Comparison of ENCODE assay signal across 12 cellular contexts in genomic region chr16:21631952-21632575, GRCh38. TPM values are rescaled to one million over a fixed set of nuclear protein-coding genes. Genes with fewer than 3 reads are reported as not detected.
A peak's percentile ranks its signal among the peaks of the same experiment; 100 is the strongest.
DNase-seq lines count a peak whose midpoint lies in the region; ATAC-seq and TF ChIP-seq lines count a peak whose summit lies in the region.
"Not testable (repeated sequence)": the region's sequence is repeated elsewhere in the genome, so short reads cannot be mapped to it uniquely, and the experiment has no call there.
"Had no signal": no experiment of that assay in that cellular context is flagged by ENCODE, and none has a peak within 500 bp of the region (broad histone marks: within the 10 kb centered on the region; RNA-seq: fewer than 3 reads in every experiment).

No MANE protein-coding gene starts in this region.

- not testable (repeated sequence) for H4K5ac ChIP-seq in mesendoderm (ENCODE audit: low read length)

- POLR2A ChIA-PET in CD8-positive, alpha-beta T cell (lab: Charles Lee); PC-9 (lab: Charles Lee; ENCODE audit: unreplicated experiment): not testable (repeated sequence)

- H3K9ac ChIP-seq in endodermal cell (ENCODE audit: extremely low read depth, low read length, poor library complexity, severe bottlenecking); mesendoderm (ENCODE audit: low read length): not testable (repeated sequence)

- not testable (repeated sequence) for H3K27me3 Mint-ChIP-seq in CD8-positive, alpha-beta T cell (ENCODE audit: low read depth); activated T-helper 17 cell treated with anti-CD3 and anti-CD28 coated beads, Interleukin-2, amount 50 U/mL, for 72 hours; endodermal cell (ENCODE audit: insufficient read depth); stimulated activated naive B cell treated with anti-CD40 and anti-IgM and Interleukin-4, amounts not matched to agents 10 μg/mL and 1 μg/mL and 100 μg/mL, for 72 hours

- H3K9me2 ChIP-seq in PC-9 (ENCODE audit: insufficient read depth), result not testable (repeated sequence)

- not testable (repeated sequence) for BruUV-seq in PC-9 (replicated peaks; lab: Mats Ljungman, UMichigan)

- H4K20me1 ChIP-seq in PC-9 (ENCODE audit: insufficient read depth), result not testable (repeated sequence)

- H3K4ac ChIP-seq in mesendoderm (ENCODE audit: low read depth, low read length), result not testable (repeated sequence)

- CTCF ChIA-PET in CD8-positive, alpha-beta T cell (lab: Charles Lee); PC-9 (lab: Charles Lee): not testable (repeated sequence)

- DNase-seq in CD8-positive, alpha-beta T cell; PC-9; adrenal gland; endodermal cell; mesendoderm; stimulated activated naive B cell treated with anti-CD40 and anti-IgM and Interleukin-4, amounts not matched to agents 10 μg/mL and 1 μg/mL and 100 μg/mL, for 72 hours: not testable (repeated sequence)

- H3K23ac ChIP-seq in mesendoderm (ENCODE audit: low read length), result not testable (repeated sequence)

- not testable (repeated sequence) for H3K4me3 ChIP-seq in CD8-positive, alpha-beta T cell (ENCODE audit: low read depth, low read length); PC-9; adrenal gland; mesendoderm (ENCODE audit: low read length)
- H3K4me3 ChIP-seq in endodermal cell (ENCODE audit: low read length), result peak overlapping the region; percentile 53

- peak overlapping the region; percentile 57 for H3K4me2 ChIP-seq in PC-9
- not testable (repeated sequence) for H3K4me2 ChIP-seq in mesendoderm (ENCODE audit: low read length)

- H3K18ac ChIP-seq in mesendoderm (ENCODE audit: low read length), result not testable (repeated sequence)

- H3K79me1 ChIP-seq in mesendoderm (ENCODE audit: low read length), result not testable (repeated sequence)

- not testable (repeated sequence) for H3K9me3 Mint-ChIP-seq in CD8-positive, alpha-beta T cell; activated T-helper 17 cell treated with anti-CD3 and anti-CD28 coated beads, Interleukin-2, amount 50 U/mL, for 72 hours; stimulated activated naive B cell treated with anti-CD40 and anti-IgM and Interleukin-4, amounts not matched to agents 10 μg/mL and 1 μg/mL and 100 μg/mL, for 72 hours
- peaks cover 34% of the 10 kb centered on the region for H3K9me3 Mint-ChIP-seq in endodermal cell

- ATAC-seq in CD8-positive, alpha-beta T cell; activated T-helper 17 cell treated with anti-CD3 and anti-CD28 coated beads, Interleukin-2, amount 50 U/mL, for 72 hours (replicated peaks); stimulated activated naive B cell treated with anti-CD40 and anti-IgM and Interleukin-4, amounts not matched to agents 10 μg/mL and 1 μg/mL and 100 μg/mL, for 72 hours (replicated peaks): not testable (repeated sequence)

- peaks cover 67% of the 10 kb centered on the region for H3K79me2 ChIP-seq in PC-9 (ENCODE audit: low read depth)
- not testable (repeated sequence) for H3K79me2 ChIP-seq in mesendoderm (ENCODE audit: control insufficient read depth, insufficient read depth, low read length)

- H3K36me3 Mint-ChIP-seq in CD8-positive, alpha-beta T cell, result peaks cover 58% of the 10 kb centered on the region
- peaks cover 54% of the 10 kb centered on the region for H3K36me3 Mint-ChIP-seq in activated T-helper 17 cell treated with anti-CD3 and anti-CD28 coated beads, Interleukin-2, amount 50 U/mL, for 72 hours (ENCODE audit: low read depth)
- H3K36me3 Mint-ChIP-seq in endodermal cell (ENCODE audit: low read depth), result peaks cover 69% of the 10 kb centered on the region
- peaks cover 34 to 48% of the 10 kb centered on the region in 2 donors for H3K36me3 Mint-ChIP-seq in stimulated activated naive B cell treated with anti-CD40 and anti-IgM and Interleukin-4, amounts not matched to agents 10 μg/mL and 1 μg/mL and 100 μg/mL, for 72 hours

- not testable (repeated sequence) for H4K8ac ChIP-seq in mesendoderm (ENCODE audit: low read depth, low read length)

- H3K9me3 ChIP-seq in CD8-positive, alpha-beta T cell (ENCODE audit: low read length); PC-9 (ENCODE audit: insufficient read depth, low read depth); adrenal gland (replicated peaks in 1 of 3): not testable (repeated sequence)
- H3K9me3 ChIP-seq in endodermal cell (ENCODE audit: control insufficient read depth, low read length), result peaks cover 32% of the 10 kb centered on the region

- H3K27me3 ChIP-seq in CD8-positive, alpha-beta T cell (ENCODE audit: insufficient read depth, low read length); PC-9 (ENCODE audit: insufficient read depth, low read depth); adrenal gland; endodermal cell (ENCODE audit: control insufficient read depth, insufficient read depth, low read length, poor library complexity, severe bottlenecking); mesendoderm (ENCODE audit: insufficient read depth, low read length, poor library complexity): not testable (repeated sequence)

- not testable (repeated sequence) for H2AK5ac ChIP-seq in mesendoderm (ENCODE audit: low read length)

- peaks cover 10% of the 10 kb centered on the region for H3K4me1 Mint-ChIP-seq in CD8-positive, alpha-beta T cell (ENCODE audit: low read depth)
- peaks cover 22% of the 10 kb centered on the region for H3K4me1 Mint-ChIP-seq in activated T-helper 17 cell treated with anti-CD3 and anti-CD28 coated beads, Interleukin-2, amount 50 U/mL, for 72 hours
- H3K4me1 Mint-ChIP-seq in endodermal cell, result peaks cover 43% of the 10 kb centered on the region
- not testable (repeated sequence) for H3K4me1 Mint-ChIP-seq in stimulated activated naive B cell treated with anti-CD40 and anti-IgM and Interleukin-4, amounts not matched to agents 10 μg/mL and 1 μg/mL and 100 μg/mL, for 72 hours

- H3K56ac ChIP-seq in mesendoderm (ENCODE audit: low read length), result peak overlapping the region; percentile 56

- peak overlapping the region; percentile 55 for H2BK5ac ChIP-seq in mesendoderm (ENCODE audit: low read length)

- not testable (repeated sequence) for H2BK120ac ChIP-seq in mesendoderm (ENCODE audit: low read depth, low read length)

- H3K27ac ChIP-seq in CD8-positive, alpha-beta T cell (ENCODE audit: low read depth, low read length); endodermal cell (ENCODE audit: low read depth, low read length): not testable (repeated sequence)
- H3K27ac ChIP-seq in PC-9 (peak overlapping the region; percentile 82), adrenal gland (peak overlapping the region in 3 of 5 donors; percentile 33 to 67 (median 38)), mesendoderm (ENCODE audit: low read depth, low read length) (peak overlapping the region; percentile 73)

- not testable (repeated sequence) for TF ChIP-seq CTCF in CD8-positive, alpha-beta T cell (IDR thresholded peaks at IDR 0.05); PC-9 (conservative IDR thresholded peaks at IDR 0.05); adrenal gland (IDR thresholded peaks at IDR 0.05); endodermal cell (conservative IDR thresholded peaks at IDR 0.05)

- peaks cover 70% of the 10 kb centered on the region for H3F3A ChIP-seq in PC-9 (ENCODE audit: insufficient read depth, low read depth)

- H3K4me3 Mint-ChIP-seq in CD8-positive, alpha-beta T cell; activated T-helper 17 cell treated with anti-CD3 and anti-CD28 coated beads, Interleukin-2, amount 50 U/mL, for 72 hours; stimulated activated naive B cell treated with anti-CD40 and anti-IgM and Interleukin-4, amounts not matched to agents 10 μg/mL and 1 μg/mL and 100 μg/mL, for 72 hours: not testable (repeated sequence)
- H3K4me3 Mint-ChIP-seq in endodermal cell, result peak overlapping the region; percentile 7

- not testable (repeated sequence) for H2BK15ac ChIP-seq in mesendoderm (replicated peaks; ENCODE audit: low read depth)

- H2AFZ ChIP-seq in PC-9, result not testable (repeated sequence)

- intact Hi-C loops in CD8-positive, alpha-beta T cell (cut with DNase I, micrococcal nuclease); PC-9 (cut with micrococcal nuclease; ENCODE audit: unreplicated experiment); adrenal gland (cut with DNase I): not testable (repeated sequence)

- H3K27ac Mint-ChIP-seq in CD8-positive, alpha-beta T cell, result peak overlapping the region; percentile 30
- peak overlapping the region; percentile 8 for H3K27ac Mint-ChIP-seq in activated T-helper 17 cell treated with anti-CD3 and anti-CD28 coated beads, Interleukin-2, amount 50 U/mL, for 72 hours
- peak overlapping the region; percentile 43 for H3K27ac Mint-ChIP-seq in endodermal cell
- H3K27ac Mint-ChIP-seq in stimulated activated naive B cell treated with anti-CD40 and anti-IgM and Interleukin-4, amounts not matched to agents 10 μg/mL and 1 μg/mL and 100 μg/mL, for 72 hours, result peak overlapping the region; percentile 68

- H3K36me3 ChIP-seq in CD8-positive, alpha-beta T cell (ENCODE audit: insufficient read depth, low read length); adrenal gland (replicated peaks in 1 of 2); mesendoderm (ENCODE audit: control insufficient read depth, insufficient read depth, low read length): not testable (repeated sequence)
- H3K36me3 ChIP-seq in PC-9 (ENCODE audit: low read depth) (peaks cover 21% of the 10 kb centered on the region), endodermal cell (ENCODE audit: control insufficient read depth, insufficient read depth, low read length) (peaks cover 31% of the 10 kb centered on the region)

- TF ChIP-seq POLR2A in adrenal gland (IDR thresholded peaks at IDR 0.05), result not testable (repeated sequence)

- H3K4me1 ChIP-seq in CD8-positive, alpha-beta T cell (ENCODE audit: insufficient read depth, low read length); endodermal cell (ENCODE audit: control insufficient read depth, insufficient read depth, low read length); mesendoderm (ENCODE audit: control insufficient read depth, low read depth, low read length): not testable (repeated sequence)
- peaks cover 87% of the 10 kb centered on the region for H3K4me1 ChIP-seq in PC-9 (replicated peaks; ENCODE audit: insufficient read depth)
- H3K4me1 ChIP-seq in adrenal gland (replicated peaks in 1 of 2), result peaks cover 27 to 61% of the 10 kb centered on the region in 2 donors

- WGBS in adrenal gland, 4 donors, result 50 to 68% (median 58%) methylated on average over 3 to 5 of the region's 5 CpGs
- 92 to 100% methylated on average over 2 to 5 of the region's 5 CpGs for WGBS in endodermal cell (ENCODE audit: insufficient coverage in 1 of 2, insufficient read length in 1 of 2), 2 experiments
- no CpG with 5 or more reads among the region's 5 CpGs for WGBS in mesendoderm (ENCODE audit: extremely low coverage, insufficient coverage, low lambda C conversion rate)

RNA-seq across cellular contexts. Expression of gene IGSF6, which starts 20.3 kb away (rescaled TPM):
- under 1 TPM in 1 of 2 experiments, not detected in 1; 0.19 TPM for total RNA-seq in CD8-positive, alpha-beta T cell
- total RNA-seq in PC-9 (2021), result not detected in 2 replicates
- under 1 TPM in 1 of 2 donors, not detected in 1; 0.45 TPM for total RNA-seq in activated T-helper 17 cell treated with anti-CD3 and anti-CD28 coated beads, Interleukin-2, amount 50 U/mL, for 72 hours
- total RNA-seq in adrenal gland, result 10 to 100 TPM in 4 of 8 donors, 1 to 10 TPM in 4; 3.9 to 35.6 (median 11.2) TPM
- polyA plus RNA-seq in adrenal gland, result 10 to 100 TPM in 1 of 3 donors, 1 to 10 TPM in 2; 3.3 to 23.8 (median 3.6) TPM
- not detected for total RNA-seq in endodermal cell
- polyA plus RNA-seq in endodermal cell (2013, experiment 1 of 2), result not detected
- polyA plus RNA-seq in endodermal cell (2013, experiment 2 of 2), result not detected
- polyA plus RNA-seq in mesendoderm (2013, experiment 1 of 2), result not detected
- polyA plus RNA-seq in mesendoderm (2013, experiment 2 of 2), result not detected
- total RNA-seq: A673, GM23338, K562, LHCN-M2, NCI-H460 had no signal

RNA-seq across cellular contexts. Expression of gene OTOA, which starts 31.7 kb away (rescaled TPM):
- total RNA-seq in CD8-positive, alpha-beta T cell, result under 1 TPM in 1 of 2 experiments, not detected in 1; 0.14 TPM
- total RNA-seq in PC-9 (2021) (not detected in 2 replicates), adrenal gland (1 to 10 TPM in 3 of 8 donors, under 1 TPM in 3, not detected in 2; 0.18 to 1.9 (median 0.75) TPM), endodermal cell (under 1 TPM; 0.07 to 0.09 TPM)
- total RNA-seq in activated T-helper 17 cell treated with anti-CD3 and anti-CD28 coated beads, Interleukin-2, amount 50 U/mL, for 72 hours, result under 1 TPM; 0.16 to 0.28 TPM
- polyA plus RNA-seq in adrenal gland, result 1 to 10 TPM in 1 of 3 donors, under 1 TPM in 2; 0.16 to 2.6 (median 0.71) TPM
- polyA plus RNA-seq in endodermal cell (2013, experiment 1 of 2), result 0.18 TPM
- polyA plus RNA-seq in endodermal cell (2013, experiment 2 of 2), result 0.17 TPM
- polyA plus RNA-seq in mesendoderm (2013, experiment 1 of 2), result 0.03 TPM
- polyA plus RNA-seq in mesendoderm (2013, experiment 2 of 2), result 0.04 TPM
- total RNA-seq: K562, NCI-H460 had no signal

RNA-seq across cellular contexts. Expression of gene METTL9, which starts 32.7 kb away (rescaled TPM):
- total RNA-seq in CD8-positive, alpha-beta T cell, result 10 to 100 TPM; 93.8 to 99.0 TPM
- total RNA-seq in PC-9 (2021) (136 and 151 TPM in 2 replicates), adrenal gland (100 to 1,000 TPM; 126 to 311 (median 223) TPM), endodermal cell (100 to 1,000 TPM; 145 to 149 TPM)
- total RNA-seq in activated T-helper 17 cell treated with anti-CD3 and anti-CD28 coated beads, Interleukin-2, amount 50 U/mL, for 72 hours, result 10 to 100 TPM; 70.7 to 95.7 TPM
- polyA plus RNA-seq in adrenal gland, result 100 to 1,000 TPM in 1 of 3 donors, 10 to 100 TPM in 2; 35.7 to 129 (median 45.0) TPM
- polyA plus RNA-seq in endodermal cell (2013, experiment 1 of 2), result 188 TPM
- 168 TPM for polyA plus RNA-seq in endodermal cell (2013, experiment 2 of 2)
- 77.6 TPM for polyA plus RNA-seq in mesendoderm (2013, experiment 1 of 2)
- 77.8 TPM for polyA plus RNA-seq in mesendoderm (2013, experiment 2 of 2)

Comparison
In these comparisons a context has a peak if more than half of its experiments do, and no peak if none do; other contexts are left out.
1. H3K27ac Mint-ChIP-seq: peak in every context shown above with its lines; median percentile 68 in stimulated activated naive B cell treated with anti-CD40 and anti-IgM and Interleukin-4, amounts not matched to agents 10 μg/mL and 1 μg/mL and 100 μg/mL, for 72 hours; 43 in endodermal cell; 30 in CD8-positive, alpha-beta T cell; 8 in activated T-helper 17 cell treated with anti-CD3 and anti-CD28 coated beads, Interleukin-2, amount 50 U/mL, for 72 hours.